10 cellular contexts compared by ENCODE assay signal in genomic region chr22:25060522-25061071, GRCh38.
A peak's percentile ranks its signal among the peaks of the same experiment; 100 is the strongest.
DNase-seq lines count a peak whose midpoint lies in the region; ATAC-seq and TF ChIP-seq lines count a peak whose summit lies in the region.
"Had no signal": no experiment of that assay in that cellular context is flagged by ENCODE, and none has a peak within 500 bp of the region (broad histone marks: within the 10 kb centered on the region; RNA-seq: fewer than 3 reads in every experiment).

No MANE protein-coding gene starts in this region.

- no peak for TF ChIP-seq EP300 in tibial nerve (IDR thresholded peaks at IDR 0.05)

- H3K4me3 ChIP-seq in cardiac muscle cell, result no peak overlapping the region
- H3K4me3 ChIP-seq in right cardiac atrium (ENCODE audit: low read length), result no peak overlapping the region
- no peak overlapping the region for H3K4me3 ChIP-seq in tibial nerve
- H3K4me3 ChIP-seq in vagina, result no peak overlapping the region
- H3K4me3 ChIP-seq: BLaER1 treated with 17β-estradiol and CSF1 and Interleukin-3, amounts not matched to agents 10 nM and 100 nM had no signal

- H3K9me3 ChIP-seq in cardiac muscle cell (ENCODE audit: low read depth), result no peaks in the 10 kb centered on the region
- no peaks in the 10 kb centered on the region for H3K9me3 ChIP-seq in right cardiac atrium (ENCODE audit: control insufficient read depth, low read length)
- no peaks in the 10 kb centered on the region for H3K9me3 ChIP-seq in tibial nerve
- H3K9me3 ChIP-seq in vagina, result no peaks in the 10 kb centered on the region
- H3K9me3 ChIP-seq: BLaER1 treated with 17β-estradiol and CSF1 and Interleukin-3, amounts not matched to agents 10 nM and 100 nM had no signal

- DNase-seq in cardiac muscle cell (ENCODE audit: low read depth in 1 of 2, low spot score in 1 of 2), result no peak
- no peak for DNase-seq in right cardiac atrium
- DNase-seq in activated T-helper 1 cell treated with anti-CD3 and anti-CD28 coated beads, Interleukin-12 subunit alpha, Interleukin-12 subunit beta, Interleukin-2, Interleukin-4 antibody, amounts not matched to agents 30 ng/mL and 10 ng/mL and 1 ng/mL, durations not matched to agents 14 hours and 24 hours and 36 hours (ENCODE audit: low spot score), result no peak
- peak in 1 of 3 donors; percentile 37 for DNase-seq in immature natural killer cell
- no peak for DNase-seq in tibial nerve (ENCODE audit: low spot score in 2 of 2)
- DNase-seq in SKM-1 (lab: John Stamatoyannopoulos, UW; ENCODE audit: unreplicated experiment), result no peak
- no peak for DNase-seq in effector CD8-positive, alpha-beta T cell (lab: John Stamatoyannopoulos, UW)
- DNase-seq in vagina (ENCODE audit: extremely low spot score in 2 of 2), result no peak
- DNase-seq: NCI-H1417 treated with DMSO at 0.1 percent for 48 hours had no signal

- peak overlapping the region; percentile 85 for H3K27ac Mint-ChIP-seq in activated T-helper 1 cell treated with anti-CD3 and anti-CD28 coated beads, Interleukin-12 subunit alpha, Interleukin-12 subunit beta, Interleukin-2, Interleukin-4 antibody, amounts not matched to agents 30 ng/mL and 10 ng/mL and 1 ng/mL, durations not matched to agents 14 hours and 24 hours and 36 hours
- H3K27ac Mint-ChIP-seq in immature natural killer cell, result peak overlapping the region; percentile 43 to 97 (median 72)

- 62% methylated on average over 10 of the region's 10 CpGs for WGBS in right cardiac atrium
- 59 to 84% methylated on average over 10 of the region's 10 CpGs for WGBS in tibial nerve, 2 donors

- H3K36me3 ChIP-seq in cardiac muscle cell (no peaks in the 10 kb centered on the region), tibial nerve (peaks cover 0 to 7% (median 0%) of the 10 kb centered on the region in 3 donors), vagina (no peaks in the 10 kb centered on the region)
- H3K36me3 ChIP-seq: BLaER1 treated with 17β-estradiol and CSF1 and Interleukin-3, amounts not matched to agents 10 nM and 100 nM had no signal

- TF ChIP-seq CTCF in cardiac muscle cell (IDR thresholded peaks at IDR 0.05; ENCODE audit: low read depth, low read length) (peak; percentile 21), tibial nerve (IDR thresholded peaks at IDR 0.05) (peak; percentile 11 to 36 (median 16)), vagina (IDR thresholded peaks at IDR 0.05) (no peak)

- no peaks in the 10 kb centered on the region for H3K9me3 Mint-ChIP-seq in activated T-helper 1 cell treated with anti-CD3 and anti-CD28 coated beads, Interleukin-12 subunit alpha, Interleukin-12 subunit beta, Interleukin-2, Interleukin-4 antibody, amounts not matched to agents 30 ng/mL and 10 ng/mL and 1 ng/mL, durations not matched to agents 14 hours and 24 hours and 36 hours
- H3K9me3 Mint-ChIP-seq in immature natural killer cell, result peaks cover 0 to 2% (median 0%) of the 10 kb centered on the region in 6 donors

- no peaks in the 10 kb centered on the region for H3K27me3 ChIP-seq in cardiac muscle cell
- no peaks in the 10 kb centered on the region for H3K27me3 ChIP-seq in right cardiac atrium (ENCODE audit: control insufficient read depth, insufficient read depth)
- no peaks in the 10 kb centered on the region for H3K27me3 ChIP-seq in tibial nerve
- no peaks in the 10 kb centered on the region for H3K27me3 ChIP-seq in vagina
- H3K27me3 ChIP-seq: BLaER1 treated with 17β-estradiol and CSF1 and Interleukin-3, amounts not matched to agents 10 nM and 100 nM had no signal

- no peak for TF ChIP-seq POLR2A in tibial nerve (IDR thresholded peaks at IDR 0.05)
- TF ChIP-seq POLR2A in vagina (IDR thresholded peaks at IDR 0.05), result no peak

- H3K27ac ChIP-seq in cardiac muscle cell (no peak overlapping the region), right cardiac atrium (ENCODE audit: low read length) (no peak overlapping the region), tibial nerve (no peak overlapping the region), vagina (no peak overlapping the region)

- intact Hi-C loops in right cardiac atrium (cut with DNase I), result no loop called here
- intact Hi-C loops in activated T-helper 1 cell treated with anti-CD3 and anti-CD28 coated beads, Interleukin-12 subunit alpha, Interleukin-12 subunit beta, Interleukin-2, Interleukin-4 antibody, amounts not matched to agents 30 ng/mL and 10 ng/mL and 1 ng/mL, durations not matched to agents 14 hours and 24 hours and 36 hours (cut with micrococcal nuclease), result loop anchor here (1.0 to 5.0 kb wide), 9 partner anchors 10 to 1612 kb away; partner anchors contain the start of genes GUCD1 and SNRPD3
- intact Hi-C loops in vagina (cut with DNase I), result no loop called here

- no peak for ATAC-seq in right cardiac atrium

- peaks cover 69% of the 10 kb centered on the region for H3K4me1 Mint-ChIP-seq in activated T-helper 1 cell treated with anti-CD3 and anti-CD28 coated beads, Interleukin-12 subunit alpha, Interleukin-12 subunit beta, Interleukin-2, Interleukin-4 antibody, amounts not matched to agents 30 ng/mL and 10 ng/mL and 1 ng/mL, durations not matched to agents 14 hours and 24 hours and 36 hours (ENCODE audit: low read depth)
- H3K4me1 Mint-ChIP-seq in immature natural killer cell, result peaks cover 50 to 54% of the 10 kb centered on the region in 2 donors

- H3K36me3 Mint-ChIP-seq in activated T-helper 1 cell treated with anti-CD3 and anti-CD28 coated beads, Interleukin-12 subunit alpha, Interleukin-12 subunit beta, Interleukin-2, Interleukin-4 antibody, amounts not matched to agents 30 ng/mL and 10 ng/mL and 1 ng/mL, durations not matched to agents 14 hours and 24 hours and 36 hours (ENCODE audit: low read depth), result no peaks in the 10 kb centered on the region
- no peaks in the 10 kb centered on the region for H3K36me3 Mint-ChIP-seq in immature natural killer cell

- H3K4me1 ChIP-seq in cardiac muscle cell (ENCODE audit: low read depth) (no peaks in the 10 kb centered on the region), right cardiac atrium (ENCODE audit: control insufficient read depth, insufficient read depth, low read length) (no peaks in the 10 kb centered on the region), tibial nerve (peaks cover 0 to 27% (median 0%) of the 10 kb centered on the region in 4 donors), vagina (peaks cover 7% of the 10 kb centered on the region)

- no peaks in the 10 kb centered on the region for H3K27me3 Mint-ChIP-seq in activated T-helper 1 cell treated with anti-CD3 and anti-CD28 coated beads, Interleukin-12 subunit alpha, Interleukin-12 subunit beta, Interleukin-2, Interleukin-4 antibody, amounts not matched to agents 30 ng/mL and 10 ng/mL and 1 ng/mL, durations not matched to agents 14 hours and 24 hours and 36 hours (ENCODE audit: insufficient read depth)
- peaks cover 2 to 5% (median 3%) of the 10 kb centered on the region in 3 donors for H3K27me3 Mint-ChIP-seq in immature natural killer cell (ENCODE audit: low read depth in 3 of 3)

- H3K4me3 Mint-ChIP-seq in activated T-helper 1 cell treated with anti-CD3 and anti-CD28 coated beads, Interleukin-12 subunit alpha, Interleukin-12 subunit beta, Interleukin-2, Interleukin-4 antibody, amounts not matched to agents 30 ng/mL and 10 ng/mL and 1 ng/mL, durations not matched to agents 14 hours and 24 hours and 36 hours, result peak overlapping the region; percentile 69
- peak overlapping the region in 4 of 5 donors; percentile 2 to 67 (median 22) for H3K4me3 Mint-ChIP-seq in immature natural killer cell

Comparison
In these comparisons a context has a peak if more than half of its experiments do, and no peak if none do; other contexts are left out.
1. CTCF ChIP-seq: peak in cardiac muscle cell (single experiment) and tibial nerve (5 of 5); none in vagina (0 of 3).